ENCODE assay signal across 8 cellular contexts in genomic region chr2:224584111-224584764, GRCh38. TPM values are rescaled to one million over a fixed set of nuclear protein-coding genes. Genes with fewer than 3 reads are reported as not detected.
DNase-seq lines count a peak whose midpoint lies in the region; ATAC-seq and TF ChIP-seq lines count a peak whose summit lies in the region.

No MANE protein-coding gene starts in this region.

- TF ChIP-seq CTCF in lower leg skin (IDR thresholded peaks at IDR 0.05) = no peak

- 0 to 2% methylated on average over 18 to 25 of the region's 45 CpGs for WGBS in lower leg skin, 2 donors

- H3K4me3 Mint-ChIP-seq in dendritic cell treated with granulocyte-macrophage colony-stimulating factor and Interleukin-4, amounts not matched to agents 40 ng/mL and 50 ng/mL, for 4 days = peak overlapping the region; percentile 98
- H3K4me3 Mint-ChIP-seq in stimulated activated naive CD8-positive, alpha-beta T cell treated with anti-CD3 and anti-CD28 coated beads, Interleukin-15, Interleukin-2, amounts not matched to agents 100 ng/mL and 50 ng/mL, for 24 hours = peak overlapping the region; percentile 99

- H3K4me1 Mint-ChIP-seq in dendritic cell treated with granulocyte-macrophage colony-stimulating factor and Interleukin-4, amounts not matched to agents 40 ng/mL and 50 ng/mL, for 4 days (ENCODE audit: low read depth) = peaks cover 25% of the 10 kb centered on the region
- H3K4me1 Mint-ChIP-seq in stimulated activated naive CD8-positive, alpha-beta T cell treated with anti-CD3 and anti-CD28 coated beads, Interleukin-15, Interleukin-2, amounts not matched to agents 100 ng/mL and 50 ng/mL, for 24 hours (ENCODE audit: low read depth) = peaks cover 48% of the 10 kb centered on the region

- H2AFZ ChIP-seq in ACC112 (ENCODE audit: low read length, unreplicated experiment) = peak overlapping the region; percentile 30

- intact Hi-C loops in dendritic cell treated with granulocyte-macrophage colony-stimulating factor and Interleukin-4, amounts not matched to agents 40 ng/mL and 50 ng/mL, for 4 days (cut with micrococcal nuclease) = loop anchor here (10.0 kb wide), 1 partner anchor 629 kb away; the partner anchor contains the start of gene MRPL44
- intact Hi-C loops in lower leg skin (cut with DNase I; ENCODE audit: low total_unique reads) = no loop called here

- H3K36me3 ChIP-seq in ACC112 (ENCODE audit: insufficient read depth, low read length) = peaks cover 3% of the 10 kb centered on the region; the same call in 1 of the 2 replicates

- H3K79me2 ChIP-seq in ACC112 (ENCODE audit: control insufficient read depth, insufficient read depth, low read length, unreplicated experiment) = peaks cover 57% of the 10 kb centered on the region

- no peaks in the 10 kb centered on the region for H3K27me3 ChIP-seq in ACC112 (ENCODE audit: insufficient read depth, low read length)

- no peak for TF ChIP-seq POLR2A in lower leg skin (IDR thresholded peaks at IDR 0.05)

- no peaks in the 10 kb centered on the region for H3K9me3 Mint-ChIP-seq in dendritic cell treated with granulocyte-macrophage colony-stimulating factor and Interleukin-4, amounts not matched to agents 40 ng/mL and 50 ng/mL, for 4 days
- H3K9me3 Mint-ChIP-seq in stimulated activated naive CD8-positive, alpha-beta T cell treated with anti-CD3 and anti-CD28 coated beads, Interleukin-15, Interleukin-2, amounts not matched to agents 100 ng/mL and 50 ng/mL, for 24 hours = no peaks in the 10 kb centered on the region

- H3K36me3 Mint-ChIP-seq in dendritic cell treated with granulocyte-macrophage colony-stimulating factor and Interleukin-4, amounts not matched to agents 40 ng/mL and 50 ng/mL, for 4 days (ENCODE audit: low read depth) = peaks cover 18% of the 10 kb centered on the region
- H3K36me3 Mint-ChIP-seq in stimulated activated naive CD8-positive, alpha-beta T cell treated with anti-CD3 and anti-CD28 coated beads, Interleukin-15, Interleukin-2, amounts not matched to agents 100 ng/mL and 50 ng/mL, for 24 hours (ENCODE audit: low read depth) = peaks cover 38% of the 10 kb centered on the region

- H3K4me3 ChIP-seq in ACC112 (ENCODE audit: low read depth, low read length) (peak overlapping the region; percentile 78), lower leg skin (ENCODE audit: low read depth, poor library complexity, severe bottlenecking) (peak overlapping the region; percentile 85)

- no peak overlapping the region for H3K27ac ChIP-seq in ACC112 (ENCODE audit: low read depth, low read length)

- H3K27me3 Mint-ChIP-seq in dendritic cell treated with granulocyte-macrophage colony-stimulating factor and Interleukin-4, amounts not matched to agents 40 ng/mL and 50 ng/mL, for 4 days = no peaks in the 10 kb centered on the region
- H3K27me3 Mint-ChIP-seq in stimulated activated naive CD8-positive, alpha-beta T cell treated with anti-CD3 and anti-CD28 coated beads, Interleukin-15, Interleukin-2, amounts not matched to agents 100 ng/mL and 50 ng/mL, for 24 hours = no peaks in the 10 kb centered on the region

- DNase-seq in T-helper 9 cell = peak; percentile 10
- DNase-seq in lower leg skin (ENCODE audit: low spot score in 2 of 2) = peak in 1 of 2 donors; percentile 39
- no peak for DNase-seq in superior temporal gyrus (ENCODE audit: extremely low spot score)

- ATAC-seq in GM18511 (IDR thresholded peaks at IDR 0.05; ENCODE audit: unreplicated experiment) (peak; percentile 3), HG03457 (IDR thresholded peaks at IDR 0.05; ENCODE audit: unreplicated experiment) (peak; percentile 1)

- H3K4me1 ChIP-seq in ACC112 (ENCODE audit: control insufficient read depth, insufficient read depth, low read length, unreplicated experiment) = peaks cover 20% of the 10 kb centered on the region

- peak overlapping the region; percentile 89 for H3K27ac Mint-ChIP-seq in dendritic cell treated with granulocyte-macrophage colony-stimulating factor and Interleukin-4, amounts not matched to agents 40 ng/mL and 50 ng/mL, for 4 days
- H3K27ac Mint-ChIP-seq in stimulated activated naive CD8-positive, alpha-beta T cell treated with anti-CD3 and anti-CD28 coated beads, Interleukin-15, Interleukin-2, amounts not matched to agents 100 ng/mL and 50 ng/mL, for 24 hours = peak overlapping the region; percentile 97

RNA-seq across cellular contexts. Expression of gene CUL3, which starts 0.9 kb away (rescaled TPM):
- 100 to 1,000 TPM in 1 of 4 donors, 10 to 100 TPM in 3; 66.0 to 105 (median 82.6) TPM for total RNA-seq in lower leg skin
